10 cellular contexts compared by ENCODE assay signal in genomic region chr17:80790981-80791742, GRCh38.
DNase-seq lines count a peak whose midpoint lies in the region; FAIRE-seq and TF ChIP-seq lines count a peak whose summit lies in the region.
"Had no signal": no experiment of that assay in that cellular context is flagged by ENCODE, and none has a peak within 500 bp of the region (broad histone marks: within the 10 kb centered on the region; RNA-seq: fewer than 3 reads in every experiment).

No MANE protein-coding gene starts in this region.

- H3K27me3 Mint-ChIP-seq in endodermal cell (ENCODE audit: insufficient read depth) = no peaks in the 10 kb centered on the region

- WGBS in endodermal cell (ENCODE audit: insufficient coverage in 1 of 2, insufficient read length in 1 of 2), 2 experiments = 76 to 82% methylated on average over 8 to 10 of the region's 10 CpGs

- H3K4me1 Mint-ChIP-seq in endodermal cell = peaks cover 10% of the 10 kb centered on the region

- H3K4me3 ChIP-seq in endodermal cell (ENCODE audit: low read length) = no peak overlapping the region
- peak overlapping the region; percentile 5 for H3K4me3 ChIP-seq in skeletal muscle satellite cell (ENCODE audit: low read length)
- H3K4me3 ChIP-seq: pancreas had no signal

- peaks cover 18% of the 10 kb centered on the region for H3K36me3 ChIP-seq in endodermal cell (ENCODE audit: control insufficient read depth, insufficient read depth, low read length)
- H3K36me3 ChIP-seq in skeletal muscle satellite cell (ENCODE audit: insufficient read depth, low read length) = peaks cover 8% of the 10 kb centered on the region
- H3K36me3 ChIP-seq: pancreas had no signal

- H3K9ac ChIP-seq in endodermal cell (ENCODE audit: extremely low read depth, low read length, poor library complexity, severe bottlenecking) (no peak overlapping the region), skeletal muscle satellite cell (ENCODE audit: low read depth, low read length) (peak overlapping the region; percentile 20)

- H3K9me3 ChIP-seq in endodermal cell (ENCODE audit: control insufficient read depth, low read length) (no peaks in the 10 kb centered on the region), skeletal muscle satellite cell (replicated peaks; ENCODE audit: low read length) (no peaks in the 10 kb centered on the region)
- H3K9me3 ChIP-seq: pancreas had no signal

- H3K4me1 ChIP-seq in endodermal cell (ENCODE audit: control insufficient read depth, insufficient read depth, low read length) (no peaks in the 10 kb centered on the region), skeletal muscle satellite cell (ENCODE audit: control insufficient read depth, insufficient read depth, low read length) (peaks cover 84% of the 10 kb centered on the region)
- H3K4me1 ChIP-seq: pancreas had no signal

- no peak overlapping the region for H3K27ac Mint-ChIP-seq in endodermal cell

- FAIRE-seq in GM19239 (lab: Jason Lieb, UNC) = peak; percentile 74
- FAIRE-seq in H54 (lab: Jason Lieb, UNC) = no peak
- FAIRE-seq: pancreas had no signal

- TF ChIP-seq CTCF in endodermal cell (conservative IDR thresholded peaks at IDR 0.05) = no peak

- peaks cover 6% of the 10 kb centered on the region for H3K9me3 Mint-ChIP-seq in endodermal cell

- H3K27ac ChIP-seq in endodermal cell (ENCODE audit: low read depth, low read length) = peak overlapping the region; percentile 61

- no peak overlapping the region for H3K4me2 ChIP-seq in skeletal muscle satellite cell (ENCODE audit: low read length)

- TF ChIP-seq POLR2A in H54 (IDR thresholded peaks at IDR 0.05; ENCODE audit: low read depth, low read length) = no peak

- no peak for DNase-seq in GM19239 (ENCODE audit: insufficient read length, low spot score)
- peak; percentile 51 for DNase-seq in SW480 (ENCODE audit: low spot score)
- DNase-seq in endodermal cell = peak; percentile 38
- no peak for DNase-seq in DMS79 (lab: John Stamatoyannopoulos, UW)
- no peak for DNase-seq in kidney tubule cell (ENCODE audit: low spot score)
- DNase-seq in GF-D8 (lab: John Stamatoyannopoulos, UW) = no peak
- no peak for DNase-seq in H54 (ENCODE audit: insufficient read length, low spot score)
- DNase-seq: KBM-7 had no signal

- H3K4me3 Mint-ChIP-seq in endodermal cell = no peak overlapping the region

- no peaks in the 10 kb centered on the region for H3K27me3 ChIP-seq in endodermal cell (ENCODE audit: control insufficient read depth, insufficient read depth, low read length, poor library complexity, severe bottlenecking)
- no peaks in the 10 kb centered on the region for H3K27me3 ChIP-seq in skeletal muscle satellite cell (ENCODE audit: control insufficient read depth, insufficient read depth, low read length)
- H3K27me3 ChIP-seq: pancreas had no signal

- peaks cover 22% of the 10 kb centered on the region for H3K36me3 Mint-ChIP-seq in endodermal cell (ENCODE audit: low read depth)

Comparison
In these comparisons a context has a peak if more than half of its experiments do, and no peak if none do; other contexts are left out.
1. DNase-seq: peak in SW480 (single experiment) and endodermal cell (single experiment); none in GM19239 (single experiment), DMS79 (single experiment), kidney tubule cell (single experiment), GF-D8 (single experiment) and H54 (single experiment).